Comparison of ENCODE assay signal across 19 cellular contexts in the genomic region with DNA sequence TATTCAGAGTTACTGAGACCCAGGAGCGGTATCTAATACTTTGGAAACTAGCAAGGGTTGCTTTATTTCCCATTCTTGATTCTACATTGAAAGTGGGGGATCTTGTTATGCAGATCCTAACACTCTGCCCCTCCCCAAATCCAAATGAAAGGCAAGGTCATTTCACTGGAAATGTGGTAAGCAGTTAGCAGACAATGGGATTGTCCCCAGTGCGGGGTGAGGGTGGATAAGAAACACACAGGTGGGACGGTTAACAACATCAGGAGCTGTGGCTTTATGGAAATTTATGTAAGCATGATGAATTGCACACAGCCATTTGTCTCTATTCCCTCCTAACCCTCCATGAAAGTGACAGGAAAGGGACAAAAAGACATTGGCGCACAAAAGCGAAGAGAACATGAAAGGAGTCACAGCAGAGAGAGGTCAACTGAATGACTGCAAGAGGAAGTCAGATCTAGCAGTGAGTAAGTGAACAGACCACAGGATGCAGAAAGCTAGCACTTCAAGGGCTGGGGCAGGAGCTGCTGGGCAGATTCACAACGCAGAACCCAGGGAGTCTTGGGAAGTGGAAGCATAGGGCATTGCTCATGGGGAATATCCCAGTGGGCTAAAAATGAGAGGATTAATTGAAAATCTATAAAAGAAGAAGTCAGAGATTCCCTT.
DNase-seq lines count a peak whose midpoint lies in the region; ATAC-seq and TF ChIP-seq lines count a peak whose summit lies in the region.
"Had no signal": no experiment of that assay in that cellular context is flagged by ENCODE, and none has a peak within 500 bp of the region (broad histone marks: within the 10 kb centered on the region; RNA-seq: fewer than 3 reads in every experiment).

No MANE protein-coding gene starts in this region.

- H3K27ac Mint-ChIP-seq in dendritic cell treated with granulocyte-macrophage colony-stimulating factor and Interleukin-4, amounts not matched to agents 40 ng/mL and 50 ng/mL, for 4 days = peak overlapping the region; percentile 38

- peak; percentile 19 for DNase-seq in GM12865 (ENCODE audit: low read depth)
- peak; percentile 17 for DNase-seq in NOMO-1 treated with dmso at 0.1 percent for 144 hours (lab: John Stamatoyannopoulos, UW; ENCODE audit: unreplicated experiment)
- peak; percentile 1 to 7 for DNase-seq in trophoblast cell
- DNase-seq in RPMI8226 = no peak
- no peak for DNase-seq in NCI-H2081 (lab: John Stamatoyannopoulos, UW)
- DNase-seq: activated CD4-positive, alpha-beta T cell treated with anti-CD3 and anti-CD28 coated beads for 1 hour; activated naive CD4-positive, alpha-beta T cell treated with anti-CD3 and anti-CD28 coated beads, Interleukin-2, amount 50 U/mL, for 16 hours; activated T-cell treated with anti-CD3 and anti-CD28 coated beads for 4 hours; effector CD4-positive, alpha-beta T cell; heart left ventricle; mesenchymal stem cell; NCI-H1694; right lobe of liver; T-helper 9 cell had no signal

- no peak overlapping the region for H3K9ac ChIP-seq in trophoblast cell (ENCODE audit: low read length)

- TF ChIP-seq CTCF in GM12865 (IDR thresholded peaks at IDR 0.05; ENCODE audit: insufficient read depth, low read depth, low read length, missing control alignments) (no peak), gastroesophageal sphincter (IDR thresholded peaks at IDR 0.05) (no peak)

- ATAC-seq in gastroesophageal sphincter (no peak), HG02763 (IDR thresholded peaks at IDR 0.05; ENCODE audit: unreplicated experiment) (no peak)
- ATAC-seq: HCT116 had no signal

- H3K9me3 Mint-ChIP-seq in dendritic cell treated with granulocyte-macrophage colony-stimulating factor and Interleukin-4, amounts not matched to agents 40 ng/mL and 50 ng/mL, for 4 days = peaks cover 18% of the 10 kb centered on the region

- H2AFZ ChIP-seq in trophoblast cell (ENCODE audit: insufficient read depth, low read length, poor library complexity) = no peak overlapping the region

- no peaks in the 10 kb centered on the region for H3K36me3 Mint-ChIP-seq in dendritic cell treated with granulocyte-macrophage colony-stimulating factor and Interleukin-4, amounts not matched to agents 40 ng/mL and 50 ng/mL, for 4 days (ENCODE audit: low read depth)

- H3K18ac ChIP-seq in trophoblast cell (ENCODE audit: low read length) = no peak overlapping the region

- H3K23ac ChIP-seq in trophoblast cell (ENCODE audit: low read length) = no peak overlapping the region

- no peak overlapping the region for H3K14ac ChIP-seq in trophoblast cell (ENCODE audit: low read length)

- H3K36me3 ChIP-seq in trophoblast cell (ENCODE audit: control insufficient read depth in 1 of 2, insufficient read depth in 2 of 2, low read length in 2 of 2) (no peaks in the 10 kb centered on the region), gastroesophageal sphincter (no peaks in the 10 kb centered on the region)
- H3K36me3 ChIP-seq: heart left ventricle, right lobe of liver had no signal

- peaks cover 51% of the 10 kb centered on the region for H3K4me1 Mint-ChIP-seq in dendritic cell treated with granulocyte-macrophage colony-stimulating factor and Interleukin-4, amounts not matched to agents 40 ng/mL and 50 ng/mL, for 4 days (ENCODE audit: low read depth)

- H2BK12ac ChIP-seq in trophoblast cell (ENCODE audit: low read length) = no peak overlapping the region

- H2BK120ac ChIP-seq in trophoblast cell (ENCODE audit: insufficient read depth, low read length, poor library complexity) = no peak overlapping the region

- no peak overlapping the region for H4K91ac ChIP-seq in trophoblast cell (ENCODE audit: low read depth, low read length)

- H3K27ac ChIP-seq in trophoblast cell (ENCODE audit: low read depth, low read length) = no peak overlapping the region
- H3K27ac ChIP-seq in gastroesophageal sphincter = no peak overlapping the region
- H3K27ac ChIP-seq: heart left ventricle, right lobe of liver, SK-N-MC had no signal

- WGBS in trophoblast cell (ENCODE audit: extremely low coverage, insufficient coverage, insufficient read length) = no CpG with 5 or more reads among the region's 6 CpGs
- 75 to 86% methylated on average over 4 to 6 of the region's 6 CpGs for WGBS in gastroesophageal sphincter (ENCODE audit: low coverage in 1 of 2), 2 donors

- no peaks in the 10 kb centered on the region for H3K79me1 ChIP-seq in trophoblast cell (ENCODE audit: low read length)

- no peaks in the 10 kb centered on the region for H3K27me3 Mint-ChIP-seq in dendritic cell treated with granulocyte-macrophage colony-stimulating factor and Interleukin-4, amounts not matched to agents 40 ng/mL and 50 ng/mL, for 4 days

- no peak overlapping the region for H3K4me2 ChIP-seq in trophoblast cell (ENCODE audit: low read length)

- TF ChIP-seq EP300 in gastroesophageal sphincter (IDR thresholded peaks at IDR 0.05) = no peak

- TF ChIP-seq POLR2A in gastroesophageal sphincter (IDR thresholded peaks at IDR 0.05) = no peak

- H3K27me3 ChIP-seq in trophoblast cell (ENCODE audit: insufficient read depth, low read length) (no peaks in the 10 kb centered on the region), gastroesophageal sphincter (no peaks in the 10 kb centered on the region)
- H3K27me3 ChIP-seq: right lobe of liver had no signal

- H3K4ac ChIP-seq in trophoblast cell (ENCODE audit: low read depth, low read length) = no peak overlapping the region

- H3K4me3 Mint-ChIP-seq in dendritic cell treated with granulocyte-macrophage colony-stimulating factor and Interleukin-4, amounts not matched to agents 40 ng/mL and 50 ng/mL, for 4 days = no peak overlapping the region

- no peak overlapping the region for H3K4me3 ChIP-seq in GM12865 (ENCODE audit: low read depth, low read length)
- H3K4me3 ChIP-seq in trophoblast cell (ENCODE audit: low read depth, low read length) = no peak overlapping the region
- H3K4me3 ChIP-seq in gastroesophageal sphincter = no peak overlapping the region
- H3K4me3 ChIP-seq: heart left ventricle, right lobe of liver, SK-N-MC had no signal

- intact Hi-C loops in dendritic cell treated with granulocyte-macrophage colony-stimulating factor and Interleukin-4, amounts not matched to agents 40 ng/mL and 50 ng/mL, for 4 days (cut with micrococcal nuclease) = no loop called here

- H4K8ac ChIP-seq in trophoblast cell (ENCODE audit: low read depth, low read length) = no peak overlapping the region

- H3K4me1 ChIP-seq in trophoblast cell (ENCODE audit: control insufficient read depth in 1 of 2, insufficient read depth in 2 of 2, low read length in 2 of 2) (no peaks in the 10 kb centered on the region), gastroesophageal sphincter (peaks cover 0 to 21% (median 3%) of the 10 kb centered on the region in 3 donors)
- H3K4me1 ChIP-seq: heart left ventricle, right lobe of liver had no signal

- H3K79me2 ChIP-seq in trophoblast cell (ENCODE audit: control insufficient read depth, insufficient read depth, low read length, poor library complexity) = no peaks in the 10 kb centered on the region

- no peak overlapping the region for H4K12ac ChIP-seq in trophoblast cell (ENCODE audit: low read depth, low read length)

- H2BK5ac ChIP-seq in trophoblast cell (ENCODE audit: low read depth, low read length, poor library complexity) = no peak overlapping the region

- H3K9me3 ChIP-seq in trophoblast cell (ENCODE audit: insufficient read depth, low read depth, low read length) (peaks cover 1% of the 10 kb centered on the region), gastroesophageal sphincter (peaks cover 0 to 14% (median 0%) of the 10 kb centered on the region in 3 donors)
- H3K9me3 ChIP-seq: right lobe of liver had no signal

- no peak overlapping the region for H2AK5ac ChIP-seq in trophoblast cell (ENCODE audit: low read length)

Comparison
In these comparisons a context has a peak if more than half of its experiments do, and no peak if none do; other contexts are left out.
1. DNase-seq: peak in GM12865 (single experiment), NOMO-1 treated with dmso at 0.1 percent for 144 hours (single experiment) and trophoblast cell (2 of 2); none in RPMI8226 (single experiment) and NCI-H2081 (0 of 2).